ENCODE assay signal across 8 cellular contexts in genomic region chr10:125084191-125085186, GRCh38.
A peak's percentile ranks its signal among the peaks of the same experiment; 100 is the strongest.
DNase-seq lines count a peak whose midpoint lies in the region; ATAC-seq and TF ChIP-seq lines count a peak whose summit lies in the region.

No MANE protein-coding gene starts in this region.

- no peak overlapping the region for H2AFZ ChIP-seq in hepatocyte

- peaks cover 72% of the 10 kb centered on the region for H3K4me1 Mint-ChIP-seq in HFFc6 (ENCODE audit: low read depth)

- no peaks in the 10 kb centered on the region for H3K9me2 ChIP-seq in hepatocyte (replicated peaks; ENCODE audit: insufficient read depth)

- DNase-seq in HFFc6 (peak; percentile 91), hepatocyte (ENCODE audit: low spot score) (peak; percentile 64), spleen (peak; percentile 85), activated gamma-delta T cell (lab: John Stamatoyannopoulos, UW) (no peak), NCI-H146 (lab: John Stamatoyannopoulos, UW) (no peak)

- TF ChIP-seq CTCF in HFFc6 (IDR thresholded peaks at IDR 0.05) (peak; percentile 68), hepatocyte (IDR thresholded peaks at IDR 0.05; ENCODE audit: poor library complexity) (no peak), spleen (IDR thresholded peaks at IDR 0.05 in 8 of 11, conservative IDR thresholded peaks at IDR 0.05 in 3 of 11) (no peak)

- peaks cover 12% of the 10 kb centered on the region for H3K27me3 Mint-ChIP-seq in HFFc6 (ENCODE audit: insufficient read depth)

- H3K36me3 ChIP-seq in hepatocyte (replicated peaks; ENCODE audit: insufficient read depth, low read depth) (no peaks in the 10 kb centered on the region), spleen (peaks cover 0 to 36% (median 0%) of the 10 kb centered on the region in 6 donors)

- H3K9me3 ChIP-seq in hepatocyte (ENCODE audit: low read depth) (no peaks in the 10 kb centered on the region), spleen (no peaks in the 10 kb centered on the region)

- H3K4me2 ChIP-seq in hepatocyte: peak overlapping the region; percentile 57

- peaks cover 11% of the 10 kb centered on the region for H3K4me1 ChIP-seq in hepatocyte (ENCODE audit: insufficient read depth)
- peaks cover 6 to 67% (median 38%) of the 10 kb centered on the region in 6 donors for H3K4me1 ChIP-seq in spleen

- H3K4me3 Mint-ChIP-seq in HFFc6: peak overlapping the region; percentile 85

- H3K4me3 ChIP-seq in hepatocyte (no peak overlapping the region), spleen (no peak overlapping the region)

- H3K27ac ChIP-seq in adipose tissue (ENCODE audit: low read depth, low read length) (peak overlapping the region; percentile 1), hepatocyte (peak overlapping the region; percentile 76), spleen (peak overlapping the region in 7 of 8 donors; percentile 47 to 81 (median 65))

- TF ChIP-seq POLR2A in spleen (IDR thresholded peaks at IDR 0.05): no peak

- no peaks in the 10 kb centered on the region for H3K9me3 Mint-ChIP-seq in HFFc6

- H3K27me3 ChIP-seq in hepatocyte (no peaks in the 10 kb centered on the region), spleen (replicated peaks in 1 of 7) (peaks cover 0 to 37% (median 0%) of the 10 kb centered on the region in 7 donors)

- intact Hi-C loops in spleen (cut with DNase I; ENCODE audit: low total_unique reads): no loop called here

- ATAC-seq in HG02610 (IDR thresholded peaks at IDR 0.05; ENCODE audit: unreplicated experiment): no peak
- no peak for ATAC-seq in HG03439 (IDR thresholded peaks at IDR 0.05; ENCODE audit: unreplicated experiment)

- H3K36me3 Mint-ChIP-seq in HFFc6 (ENCODE audit: low read depth): peaks cover 41% of the 10 kb centered on the region

- H3K79me2 ChIP-seq in hepatocyte: peaks cover 100% of the 10 kb centered on the region

- 50 to 71% (median 70%) methylated on average over 28 of the region's 28 CpGs for WGBS in adipose tissue, 3 donors
- WGBS in hepatocyte (ENCODE audit: low lambda C conversion rate, missing lambda C conversion rate): 82% methylated on average over 28 of the region's 28 CpGs
- WGBS in spleen, 5 donors: 64 to 83% (median 74%) methylated on average over 26 to 28 of the region's 28 CpGs

- peaks cover 87% of the 10 kb centered on the region for H4K20me1 ChIP-seq in hepatocyte (ENCODE audit: insufficient read depth, poor library complexity, severe bottlenecking)

- peak overlapping the region; percentile 99 for H3K27ac Mint-ChIP-seq in HFFc6

Comparison
In these comparisons a context has a peak if more than half of its experiments do, and no peak if none do; other contexts are left out.
1. DNase-seq: peak in HFFc6 (single experiment), hepatocyte (single experiment) and spleen (single experiment); none in activated gamma-delta T cell (single experiment) and NCI-H146 (single experiment).
2. H3K27ac ChIP-seq: peak in every context shown above with its lines; median percentile 76 in hepatocyte; 65 in spleen; 1 in adipose tissue.